In the genomic region with DNA sequence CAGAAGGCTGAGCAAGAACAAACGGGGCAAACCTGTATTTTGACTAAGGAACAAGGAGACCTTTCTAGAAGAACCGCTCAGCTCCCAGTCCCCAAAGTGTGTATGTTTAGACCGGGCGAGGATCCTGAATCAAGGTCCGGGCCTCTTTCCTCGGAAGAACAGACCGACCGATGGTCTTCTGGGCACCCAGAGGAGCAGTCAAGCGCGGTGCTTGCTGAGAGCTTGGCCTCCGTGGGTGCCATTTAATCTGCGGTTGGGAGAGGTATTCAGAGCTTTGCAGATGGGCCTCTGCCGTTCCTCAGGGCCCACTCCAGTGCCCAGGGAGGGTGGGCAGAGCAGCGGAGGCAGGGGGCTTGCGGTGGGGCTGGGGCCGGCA, we compare ENCODE assay signal across 10 cellular contexts. TPM values are rescaled to one million over a fixed set of nuclear protein-coding genes. Genes with fewer than 3 reads are reported as not detected.
DNase-seq lines count a peak whose midpoint lies in the region; ATAC-seq and TF ChIP-seq lines count a peak whose summit lies in the region.
"Had no signal": no experiment of that assay in that cellular context is flagged by ENCODE, and none has a peak within 500 bp of the region (broad histone marks: within the 10 kb centered on the region; RNA-seq: fewer than 3 reads in every experiment).

No MANE protein-coding gene starts in this region.

- H3K36me3 ChIP-seq in Loucy (ENCODE audit: insufficient read depth, low read length), result no peaks in the 10 kb centered on the region
- no peaks in the 10 kb centered on the region for H3K36me3 ChIP-seq in gastroesophageal sphincter
- H3K36me3 ChIP-seq: cardiac muscle cell had no signal

- H2AFZ ChIP-seq in Loucy (ENCODE audit: low read length), result peak overlapping the region; percentile 85; the same call in 1 of the 2 replicates

- peak; percentile 14 for ATAC-seq in gastroesophageal sphincter
- ATAC-seq in GM18868 (IDR thresholded peaks at IDR 0.05; ENCODE audit: unreplicated experiment), result no peak
- no peak for ATAC-seq in activated T-helper 17 cell treated with anti-CD3 and anti-CD28 coated beads, Interleukin-2, amount 50 U/mL, for 72 hours (replicated peaks)

- no peaks in the 10 kb centered on the region for H3K79me2 ChIP-seq in Loucy (ENCODE audit: insufficient read depth, low read length)

- DNase-seq in GM20000 (ENCODE audit: low spot score) (peak; percentile 36), retinal pigment epithelial cell (ENCODE audit: low read depth) (no peak), NCI-H2227 (lab: John Stamatoyannopoulos, UW; ENCODE audit: unreplicated experiment) (no peak)

- H3K27ac ChIP-seq in gastroesophageal sphincter, result no peak overlapping the region
- H3K27ac ChIP-seq: cardiac muscle cell had no signal

- 40 to 51% methylated on average over 1 to 10 of the region's 16 CpGs for WGBS in gastroesophageal sphincter (ENCODE audit: low coverage in 1 of 2), 2 donors

- H3K9ac ChIP-seq in Loucy (ENCODE audit: low read depth, low read length, poor library complexity, severe bottlenecking), result no peak overlapping the region

- H3F3A ChIP-seq in Loucy (ENCODE audit: low read depth), result peaks cover 5% of the 10 kb centered on the region; the same call in 1 of the 2 replicates

- H3K27me3 ChIP-seq in Loucy (ENCODE audit: insufficient read depth, low read length, poor library complexity, severe bottlenecking) (no peaks in the 10 kb centered on the region), gastroesophageal sphincter (peaks cover 59% of the 10 kb centered on the region)

- no peaks in the 10 kb centered on the region for H3K9me3 Mint-ChIP-seq in activated T-helper 17 cell treated with anti-CD3 and anti-CD28 coated beads, Interleukin-2, amount 50 U/mL, for 72 hours
- H3K9me3 Mint-ChIP-seq: activated T-helper 2 cell treated with anti-CD3 and anti-CD28 coated beads, Interferon-gamma antibody, Interleukin-2, Interleukin-4, amounts not matched to agents 10 μg/mL and 5 μg/mL and 100 μg/mL, durations not matched to agents 14 hours and 24 hours and 36 hours; stimulated activated naive CD8-positive, alpha-beta T cell treated with anti-CD3 and anti-CD28 coated beads, Interleukin-15, amount 100 ng/mL, for 72 hours had no signal

- TF ChIP-seq POLR2A in gastroesophageal sphincter (IDR thresholded peaks at IDR 0.05), result no peak

- H3K4me1 ChIP-seq in Loucy (ENCODE audit: insufficient read depth, low read length, poor library complexity, severe bottlenecking), result peaks cover 34% of the 10 kb centered on the region
- peaks cover 0 to 11% (median 4%) of the 10 kb centered on the region in 3 donors for H3K4me1 ChIP-seq in gastroesophageal sphincter

- H4K20me1 ChIP-seq in Loucy (ENCODE audit: insufficient read depth, low read length, poor library complexity, severe bottlenecking), result no peaks in the 10 kb centered on the region

- peaks cover 17% of the 10 kb centered on the region for H3K27me3 Mint-ChIP-seq in activated T-helper 17 cell treated with anti-CD3 and anti-CD28 coated beads, Interleukin-2, amount 50 U/mL, for 72 hours

- H3K4me2 ChIP-seq in Loucy (ENCODE audit: low read depth, low read length, poor library complexity, severe bottlenecking), result no peak overlapping the region

- H3K4me1 Mint-ChIP-seq in activated T-helper 17 cell treated with anti-CD3 and anti-CD28 coated beads, Interleukin-2, amount 50 U/mL, for 72 hours, result no peaks in the 10 kb centered on the region

- H3K4me3 Mint-ChIP-seq in activated T-helper 17 cell treated with anti-CD3 and anti-CD28 coated beads, Interleukin-2, amount 50 U/mL, for 72 hours, result no peak overlapping the region

- no peaks in the 10 kb centered on the region for H3K36me3 Mint-ChIP-seq in activated T-helper 17 cell treated with anti-CD3 and anti-CD28 coated beads, Interleukin-2, amount 50 U/mL, for 72 hours (ENCODE audit: low read depth)

- H3K9me3 ChIP-seq in Loucy (ENCODE audit: insufficient read depth, low read depth, low read length) (no peaks in the 10 kb centered on the region), gastroesophageal sphincter (no peaks in the 10 kb centered on the region)

- no peak overlapping the region for H3K27ac Mint-ChIP-seq in activated T-helper 17 cell treated with anti-CD3 and anti-CD28 coated beads, Interleukin-2, amount 50 U/mL, for 72 hours
- H3K27ac Mint-ChIP-seq: activated T-helper 2 cell treated with anti-CD3 and anti-CD28 coated beads, Interferon-gamma antibody, Interleukin-2, Interleukin-4, amounts not matched to agents 10 μg/mL and 5 μg/mL and 100 μg/mL, durations not matched to agents 14 hours and 24 hours and 36 hours; stimulated activated naive CD8-positive, alpha-beta T cell treated with anti-CD3 and anti-CD28 coated beads, Interleukin-15, amount 100 ng/mL, for 72 hours had no signal

- no peaks in the 10 kb centered on the region for H3K9me2 ChIP-seq in Loucy (replicated peaks; ENCODE audit: low read depth, low read length)

- TF ChIP-seq CTCF in GM20000 (IDR thresholded peaks at IDR 0.05; ENCODE audit: extremely low read depth, missing control alignments) (no peak), Loucy (conservative IDR thresholded peaks at IDR 0.05; ENCODE audit: low read length) (no peak), gastroesophageal sphincter (IDR thresholded peaks at IDR 0.05) (no peak), retinal pigment epithelial cell (conservative IDR thresholded peaks at IDR 0.05; ENCODE audit: low read depth, low read length) (no peak)

- no peak overlapping the region for H3K4me3 ChIP-seq in Loucy (ENCODE audit: low read length, poor library complexity, severe bottlenecking)
- no peak overlapping the region for H3K4me3 ChIP-seq in gastroesophageal sphincter
- H3K4me3 ChIP-seq in retinal pigment epithelial cell (ENCODE audit: low read length), result peak overlapping the region; percentile 33
- H3K4me3 ChIP-seq: cardiac muscle cell had no signal

- TF ChIP-seq EP300 in gastroesophageal sphincter (IDR thresholded peaks at IDR 0.05), result no peak

RNA-seq across cellular contexts. Expression of a gene that starts 26.5 kb away (rescaled TPM):
- total RNA-seq in gastroesophageal sphincter, result 100 to 1,000 TPM in 2 of 4 donors, 10 to 100 TPM in 2; 78.5 to 152 (median 113) TPM
- total RNA-seq in activated T-helper 17 cell treated with anti-CD3 and anti-CD28 coated beads, Interleukin-2, amount 50 U/mL, for 72 hours, result 10 to 100 TPM; 55.8 to 89.1 TPM
